8 cellular contexts compared by ENCODE assay signal in genomic region chr3:184134746-184135148, GRCh38. TPM values are rescaled to one million over a fixed set of nuclear protein-coding genes. Genes with fewer than 3 reads are reported as not detected.
A peak's percentile ranks its signal among the peaks of the same experiment; 100 is the strongest.
DNase-seq lines count a peak whose midpoint lies in the region; ATAC-seq and TF ChIP-seq lines count a peak whose summit lies in the region.

No MANE protein-coding gene starts in this region.

- H4K8ac ChIP-seq in IMR-90 (ENCODE audit: low read depth in 2 of 2, low read length in 2 of 2), result peak overlapping the region; percentile 57 to 98

- peak overlapping the region; percentile 36; the same call in 1 of the 2 replicates for H2BK20ac ChIP-seq in IMR-90 (ENCODE audit: low read depth, low read length)

- dilution Hi-C loops in IMR-90 (cut with HindIII; ENCODE audit: low sequenced_read_pairs, unreplicated experiment), result no loop called here

- no peaks in the 10 kb centered on the region for H3K9me3 ChIP-seq in IMR-90 (ENCODE audit: control insufficient read depth, insufficient read depth, low read length)
- no peaks in the 10 kb centered on the region for H3K9me3 ChIP-seq in lung (ENCODE audit: control insufficient read depth in 2 of 2, insufficient read depth in 1 of 2, low read length in 1 of 2)
- H3K9me3 ChIP-seq in upper lobe of right lung, result no peaks in the 10 kb centered on the region

- H2AK5ac ChIP-seq in IMR-90 (ENCODE audit: low read depth, low read length), result peak overlapping the region; percentile 61; the same call in 1 of the 2 replicates

- peak overlapping the region; percentile 41 for H4K5ac ChIP-seq in IMR-90 (ENCODE audit: low read depth, low read length)

- DNase-seq in activated T-cell treated with anti-CD3 and anti-CD28 coated beads for 24 hours (ENCODE audit: low read depth) (peak; percentile 16), IMR-90 (no peak), MCF 10A (ENCODE audit: unreplicated experiment) (no peak), lung (ENCODE audit: low spot score) (no peak), upper lobe of right lung (no peak), DMS153 (lab: John Stamatoyannopoulos, UW) (no peak)
- no peak for DNase-seq in activated T-cell treated with anti-CD3 and anti-CD28 coated beads, Interleukin-2, amount 50 U/mL, for 1 hour

- H2AK9ac ChIP-seq in IMR-90 (replicated peaks; ENCODE audit: low read depth, low read length, poor library complexity), result peak overlapping the region; percentile 95

- H3K9ac ChIP-seq in IMR-90 (ENCODE audit: low read depth, low read length), result peak overlapping the region; percentile 95

- 0% methylated on average over 5 of the region's 21 CpGs; no CpG with 5 or more reads in 1 of the 2 experiments for WGBS in IMR-90 (ENCODE audit: extremely low coverage in 2 of 2, insufficient read length in 1 of 2), 2 experiments
- WGBS in lung, 2 donors, result 0 to 1% methylated on average over 21 of the region's 21 CpGs

- peak overlapping the region; percentile 69 for H3K23ac ChIP-seq in IMR-90 (ENCODE audit: low read depth, low read length)

- peak overlapping the region; percentile 89 for H3K56ac ChIP-seq in IMR-90 (ENCODE audit: extremely low read depth, insufficient read depth, low read length)

- H3K27me3 ChIP-seq in IMR-90 (ENCODE audit: control insufficient read depth, insufficient read depth, low read length), result no peaks in the 10 kb centered on the region
- no peaks in the 10 kb centered on the region for H3K27me3 ChIP-seq in lung (ENCODE audit: control insufficient read depth, insufficient read depth)
- no peaks in the 10 kb centered on the region for H3K27me3 ChIP-seq in upper lobe of right lung

- TF ChIP-seq POLR2A in IMR-90 (IDR thresholded peaks at IDR 0.05; ENCODE audit: low read depth, low read length), result no peak

- intact Hi-C loops in IMR-90 (cut with micrococcal nuclease) (loop anchor here (1.0 to 2.0 kb wide), 3 partner anchors 114 to 239 kb away; partner anchors contain the start of genes ABCC5, ALG3 and EEF1AKMT4), MCF 10A (cut with micrococcal nuclease) (loop anchor here (2.0 to 10.0 kb wide), 3 partner anchors 53 to 240 kb away; partner anchors contain the start of genes ABCF3 and HTR3D), upper lobe of right lung (cut with DNase I) (no loop called here)

- no peaks in the 10 kb centered on the region for H3K9me3 Mint-ChIP-seq in MCF 10A (ENCODE audit: unreplicated experiment)

- H3K4me2 ChIP-seq in IMR-90 (ENCODE audit: low read depth, low read length), result peak overlapping the region; percentile 77

- peak overlapping the region; percentile 97 for H3K14ac ChIP-seq in IMR-90 (replicated peaks; ENCODE audit: low read depth, low read length)

- peak overlapping the region; percentile 91 for H3K4me3 ChIP-seq in IMR-90 (ENCODE audit: insufficient read depth, low read depth, low read length)
- H3K4me3 ChIP-seq in lung, result peak overlapping the region; percentile 95
- H3K4me3 ChIP-seq in upper lobe of right lung, result peak overlapping the region; percentile 98

- peak overlapping the region; percentile 87 for H3K27ac ChIP-seq in IMR-90 (ENCODE audit: insufficient read depth, low read length)
- peak overlapping the region; percentile 87 to 93 for H3K27ac ChIP-seq in lung (ENCODE audit: low read depth in 1 of 2, low read length in 1 of 2)
- H3K27ac ChIP-seq in upper lobe of right lung, result peak overlapping the region; percentile 94

- ATAC-seq in IMR-90 (ENCODE audit: low read depth) (peak; percentile 38), lung (ENCODE audit: insufficient read depth, low FRiP score) (no peak), upper lobe of right lung (no peak), HG03457 (IDR thresholded peaks at IDR 0.05; ENCODE audit: unreplicated experiment) (no peak)

- TF ChIP-seq CTCF in IMR-90 (conservative IDR thresholded peaks at IDR 0.05; ENCODE audit: low read depth, low read length) (no peak), MCF 10A (IDR thresholded peaks at IDR 0.05; ENCODE audit: unreplicated experiment) (no peak), lung (IDR thresholded peaks at IDR 0.05; ENCODE audit: control extremely low read depth, extremely low read depth) (no peak), upper lobe of right lung (IDR thresholded peaks at IDR 0.05) (no peak)

- in situ Hi-C loops in IMR-90 (cut with MboI; ENCODE audit: low sequenced_read_pairs), result no loop called here

- peak overlapping the region; percentile 88 for H2BK5ac ChIP-seq in IMR-90 (ENCODE audit: low read depth, low read length, poor library complexity, severe bottlenecking)

- peak overlapping the region; percentile 83 for H4K91ac ChIP-seq in IMR-90 (ENCODE audit: insufficient read depth, low read depth, low read length)

- H2BK120ac ChIP-seq in IMR-90 (ENCODE audit: low read depth, low read length), result peak overlapping the region; percentile 69

- peaks cover 7% of the 10 kb centered on the region for H3K9me1 ChIP-seq in IMR-90 (ENCODE audit: insufficient read depth, low read length)

- peak overlapping the region; percentile 98 for H2AFZ ChIP-seq in IMR-90 (replicated peaks; ENCODE audit: low read length, poor library complexity)

- H3K4me1 ChIP-seq in IMR-90 (ENCODE audit: control insufficient read depth, insufficient read depth, low read length) (no peaks in the 10 kb centered on the region; the same call in 1 of the 2 replicates), lung (ENCODE audit: control insufficient read depth in 2 of 2, insufficient read depth in 2 of 2, low read length in 2 of 2) (peaks cover 0 to 7% of the 10 kb centered on the region in 2 donors), upper lobe of right lung (peaks cover 22% of the 10 kb centered on the region)

- no peaks in the 10 kb centered on the region; the same call in 1 of the 2 replicates for H4K20me1 ChIP-seq in IMR-90 (ENCODE audit: insufficient read depth, low read length)

- H3K4me3 Mint-ChIP-seq in MCF 10A (ENCODE audit: unreplicated experiment), result peak overlapping the region; percentile 99

- H3K4ac ChIP-seq in IMR-90 (ENCODE audit: low read depth, low read length), result peak overlapping the region; percentile 95

- H3K36me3 ChIP-seq in IMR-90 (ENCODE audit: control insufficient read depth, insufficient read depth, low read length) (peaks cover 5% of the 10 kb centered on the region), lung (ENCODE audit: control insufficient read depth in 2 of 2, insufficient read depth in 2 of 2, low read length in 2 of 2) (peaks cover 3 to 6% of the 10 kb centered on the region in 2 donors), upper lobe of right lung (peaks cover 26% of the 10 kb centered on the region)

- POLR2A ChIA-PET in IMR-90 (lab: Charles Lee; ENCODE audit: unreplicated experiment), result no interaction called here
- POLR2A ChIA-PET in MCF 10A (lab: Yijun Ruan, JAX), result interaction anchor here (0.6 to 4.5 kb wide), 32 partner anchors 10 to 291 kb away, joined by 3 to 59 read pairs (median 4); partner anchors contain the start of genes ABCC5, ABCF3, AP2M1 and DVL3

- H2BK15ac ChIP-seq in IMR-90 (ENCODE audit: low read depth, low read length), result peak overlapping the region; percentile 84; the same call in 1 of the 3 replicates

- H3K27ac Mint-ChIP-seq in MCF 10A (ENCODE audit: low read depth, unreplicated experiment), result peak overlapping the region; percentile 83

- H3K36me3 Mint-ChIP-seq in MCF 10A (ENCODE audit: insufficient read depth, unreplicated experiment), result peaks cover 12% of the 10 kb centered on the region

- CTCF ChIA-PET in IMR-90 (lab: Yijun Ruan, JAX), result interaction anchor here (0.6 kb wide), 1 partner anchor 91 kb away, joined by 3 read pairs; no protein-coding TSS in a partner anchor
- CTCF ChIA-PET in MCF 10A (lab: Yijun Ruan, JAX), result interaction anchor here (0.8 to 1.6 kb wide), 5 partner anchors 10 to 250 kb away, joined by 3 to 5 read pairs (median 3); partner anchors contain the start of genes ABCC5, EEF1AKMT4 and PARL

- BruUV-seq in IMR-90 (replicated peaks; lab: Mats Ljungman, UMichigan) (no TSS peak), MCF 10A (replicated peaks; lab: Mats Ljungman, UMichigan) (no TSS peak)

- peaks cover 17% of the 10 kb centered on the region for H3K4me1 Mint-ChIP-seq in MCF 10A (ENCODE audit: insufficient read depth, unreplicated experiment)

- no peak for TF ChIP-seq RAD21 in IMR-90 (IDR thresholded peaks at IDR 0.05; ENCODE audit: low read length)

- peak overlapping the region; percentile 76 for H3K18ac ChIP-seq in IMR-90 (ENCODE audit: low read depth, low read length)

- H3K27me3 Mint-ChIP-seq in MCF 10A (ENCODE audit: insufficient read depth, unreplicated experiment), result no peaks in the 10 kb centered on the region

- H3K79me1 ChIP-seq in IMR-90 (ENCODE audit: low read depth in 1 of 2, low read length in 2 of 2), result peaks cover 3 to 37% of the 10 kb centered on the region in 2 experiments; a peak in 2 of 4 replicates

RNA-seq across cellular contexts. Expression of gene EIF2B5, which starts 0.4 kb away (rescaled TPM):
- total RNA-seq in IMR-90 (2012; rRNA removed) (32.5 and 37.6 TPM in 2 replicates), MCF 10A (2022) (33.8 and 36.1 TPM in 2 replicates), lung (10 to 100 TPM; 32.5 to 36.0 TPM), upper lobe of right lung (37.6 TPM)
- polyA plus RNA-seq in IMR-90 (2012; rRNA removed) (29.5 and 31.7 TPM in 2 replicates), lung (10 to 100 TPM; 39.7 to 43.2 TPM)
- polyA plus RNA-seq in IMR-90 (2012; cell fraction: cytosol; rRNA removed), result 15.9 and 20.4 TPM in 2 replicates
- 70.7 and 100 TPM in 2 replicates for polyA plus RNA-seq in IMR-90 (2012; cell fraction: nucleus; rRNA removed; ENCODE audit: low replicate concordance)

RNA-seq across cellular contexts. Expression of gene DVL3, which starts 20.4 kb away (rescaled TPM):
- total RNA-seq in IMR-90 (2012; rRNA removed), result 23.3 and 24.2 TPM in 2 replicates
- 40.4 and 41.2 TPM in 2 replicates for polyA plus RNA-seq in IMR-90 (2012; rRNA removed)
- polyA plus RNA-seq in IMR-90 (2012; cell fraction: cytosol; rRNA removed), result 20.9 and 33.6 TPM in 2 replicates
- 168 and 247 TPM in 2 replicates for polyA plus RNA-seq in IMR-90 (2012; cell fraction: nucleus; rRNA removed; ENCODE audit: low replicate concordance)
- total RNA-seq in MCF 10A (2022), result 73.4 and 74.5 TPM in 2 replicates
- total RNA-seq in lung, result 10 to 100 TPM; 51.8 to 73.5 TPM
- polyA plus RNA-seq in lung, result 10 to 100 TPM; 37.8 to 39.9 TPM
- total RNA-seq in upper lobe of right lung, result 54.1 TPM

RNA-seq across cellular contexts. Expression of gene HTR3E, which starts 37.9 kb away (rescaled TPM):
- not detected in 2 replicates for total RNA-seq in IMR-90 (2012; rRNA removed)
- not detected in 2 replicates for polyA plus RNA-seq in IMR-90 (2012; rRNA removed)
- not detected in 2 replicates for polyA plus RNA-seq in IMR-90 (2012; cell fraction: cytosol; rRNA removed)
- polyA plus RNA-seq in IMR-90 (2012; cell fraction: nucleus; rRNA removed; ENCODE audit: low replicate concordance), result not detected in 2 replicates
- total RNA-seq in MCF 10A (2022), result not detected in 2 replicates
- not detected for total RNA-seq in lung
- not detected for polyA plus RNA-seq in lung
- total RNA-seq in upper lobe of right lung, result not detected

RNA-seq across cellular contexts. Expression of gene AP2M1, which starts 39.9 kb away (rescaled TPM):
- total RNA-seq in IMR-90 (2012; rRNA removed) (855 and 876 TPM in 2 replicates), MCF 10A (2022) (280 and 301 TPM in 2 replicates), lung (100 to 1,000 TPM; 173 to 333 TPM), upper lobe of right lung (245 TPM)
- polyA plus RNA-seq in IMR-90 (2012; rRNA removed) (1,065 and 1,068 TPM in 2 replicates), lung (100 to 1,000 TPM; 153 to 329 TPM)
- 678 and 934 TPM in 2 replicates for polyA plus RNA-seq in IMR-90 (2012; cell fraction: cytosol; rRNA removed)
- polyA plus RNA-seq in IMR-90 (2012; cell fraction: nucleus; rRNA removed; ENCODE audit: low replicate concordance), result 745 and 883 TPM in 2 replicates

RNA-seq across cellular contexts. Expression of gene ABCF3, which starts 51.3 kb away (rescaled TPM):
- total RNA-seq in IMR-90 (2012; rRNA removed) (35.0 and 36.9 TPM in 2 replicates), MCF 10A (2022) (62.7 and 73.9 TPM in 2 replicates), lung (10 to 100 TPM; 44.7 to 81.8 TPM), upper lobe of right lung (60.9 TPM)
- polyA plus RNA-seq in IMR-90 (2012; rRNA removed) (58.3 and 59.2 TPM in 2 replicates), lung (10 to 100 TPM; 47.5 to 51.4 TPM)
- 37.0 and 55.1 TPM in 2 replicates for polyA plus RNA-seq in IMR-90 (2012; cell fraction: cytosol; rRNA removed)
- polyA plus RNA-seq in IMR-90 (2012; cell fraction: nucleus; rRNA removed; ENCODE audit: low replicate concordance), result 175 and 264 TPM in 2 replicates
